30 cellular contexts compared by ENCODE assay signal in the genomic region with DNA sequence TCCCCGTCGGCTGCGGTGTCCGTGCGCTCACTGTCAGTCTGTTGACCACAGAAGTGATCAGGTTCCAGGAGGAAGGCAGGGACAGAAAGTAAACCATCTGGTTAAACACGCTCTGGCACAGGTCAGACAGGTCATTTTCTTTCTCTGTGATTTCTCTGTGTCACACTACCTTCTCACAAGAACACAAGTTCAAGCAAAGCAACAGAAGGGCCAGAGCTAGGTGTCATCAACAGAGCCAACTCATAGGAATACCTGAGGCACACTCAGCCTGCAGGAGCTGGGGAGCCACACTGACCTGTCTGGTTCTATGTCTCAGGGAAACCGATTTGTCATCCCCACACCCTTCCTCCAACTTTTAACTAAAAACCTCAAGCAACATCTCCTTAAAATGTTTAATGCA.
"Had no signal": no experiment of that assay in that cellular context is flagged by ENCODE, and none has a peak within 500 bp of the region (broad histone marks: within the 10 kb centered on the region; RNA-seq: fewer than 3 reads in every experiment).

No MANE protein-coding gene starts in this region.

- H3K27me3 ChIP-seq: esophagus muscularis mucosa, left lung, right lobe of liver, upper lobe of left lung, vagina had no signal

- DNase-seq: activated CD4-positive, alpha-beta memory T cell treated with anti-CD3 and anti-CD28 coated beads, Interleukin-2, amount 10 ng/mL, durations not matched to agents 7 days and 5 days; activated CD4-positive, alpha-beta T cell treated with anti-CD3 and anti-CD28 coated beads for 48 hours; activated CD8-positive, alpha-beta memory T cell treated with anti-CD3 and anti-CD28 coated beads, Interleukin-2, amount 50 U/mL, for 48 hours; activated gamma-delta T cell treated with Interleukin-2 at 50 U/mL for 16 hours; activated naive CD4-positive, alpha-beta T cell treated with anti-CD3 and anti-CD28 coated beads, Interleukin-2, amount 50 U/mL, for 16 hours; activated T-cell treated with anti-CD3 and anti-CD28 coated beads, Interleukin-2, amount 50 U/mL, for 24 hours; amniotic stem cell; dermis blood vessel endothelial cell; effector CD8-positive, alpha-beta T cell; foreskin melanocyte; heart right ventricle; left lung; mesendoderm; mucosa of descending colon; right lobe of liver; stimulated activated CD4-positive, alpha-beta T cell treated with anti-CD3 and anti-CD28 coated beads, Interleukin-12 subunit alpha, Interleukin-12 subunit beta, amount 100 ng/mL, for 4 hours; stimulated activated CD4-positive, alpha-beta T cell treated with anti-CD3 and anti-CD28 coated beads, Interleukin-4, amount 100 ng/mL, for 24 hours; SW 1271; T-helper 9 cell; WERI-Rb-1 had no signal

- H3K27ac Mint-ChIP-seq: activated CD4-positive, alpha-beta memory T cell treated with anti-CD3 and anti-CD28 coated beads, Interleukin-2, amount 10 ng/mL, durations not matched to agents 7 days and 5 days; activated T-cell treated with anti-CD3 and anti-CD28 coated beads, Interleukin-2, amount 50 U/mL, for 24 hours; natural killer cell treated with Interleukin-12 subunit alpha and Interleukin-12 subunit beta and Interleukin-15 and Interleukin-18, amount 100 ng/mL, for 72 hours; stimulated activated effector memory CD8-positive, alpha-beta T cell treated with anti-CD3 and anti-CD28 coated beads, Interleukin-12 subunit alpha, Interleukin-12 subunit beta, amount 100 ng/mL, for 72 hours; stimulated activated naive CD8-positive, alpha-beta T cell treated with anti-CD3 and anti-CD28 coated beads, Interleukin-15, Interleukin-2, amounts not matched to agents 100 ng/mL and 50 ng/mL, for 24 hours; T-helper 1 cell treated with Interleukin-12 subunit alpha and Interleukin-12 subunit beta and Interleukin-4 antibody, amounts not matched to agents 30 μg/mL and 1 μg/mL, for 36 hours had no signal

- H3K4me1 ChIP-seq: esophagus muscularis mucosa, heart right ventricle, left lung, right lobe of liver, upper lobe of left lung, vagina had no signal

- H3K27ac ChIP-seq: esophagus muscularis mucosa, heart right ventricle, left lung, right lobe of liver, thoracic aorta, upper lobe of left lung, vagina, WERI-Rb-1 had no signal

- H3K4me3 Mint-ChIP-seq: activated CD4-positive, alpha-beta memory T cell treated with anti-CD3 and anti-CD28 coated beads, Interleukin-2, amount 10 ng/mL, durations not matched to agents 7 days and 5 days; activated T-cell treated with anti-CD3 and anti-CD28 coated beads, Interleukin-2, amount 50 U/mL, for 24 hours; natural killer cell treated with Interleukin-12 subunit alpha and Interleukin-12 subunit beta and Interleukin-15 and Interleukin-18, amount 100 ng/mL, for 72 hours; stimulated activated effector memory CD8-positive, alpha-beta T cell treated with anti-CD3 and anti-CD28 coated beads, Interleukin-12 subunit alpha, Interleukin-12 subunit beta, amount 100 ng/mL, for 72 hours; stimulated activated naive CD8-positive, alpha-beta T cell treated with anti-CD3 and anti-CD28 coated beads, Interleukin-15, Interleukin-2, amounts not matched to agents 100 ng/mL and 50 ng/mL, for 24 hours; T-helper 1 cell treated with Interleukin-12 subunit alpha and Interleukin-12 subunit beta and Interleukin-4 antibody, amounts not matched to agents 30 μg/mL and 1 μg/mL, for 36 hours had no signal

- H3K9me3 Mint-ChIP-seq: activated CD4-positive, alpha-beta memory T cell treated with anti-CD3 and anti-CD28 coated beads, Interleukin-2, amount 10 ng/mL, durations not matched to agents 7 days and 5 days; activated T-cell treated with anti-CD3 and anti-CD28 coated beads, Interleukin-2, amount 50 U/mL, for 24 hours; natural killer cell treated with Interleukin-12 subunit alpha and Interleukin-12 subunit beta and Interleukin-15 and Interleukin-18, amount 100 ng/mL, for 72 hours; stimulated activated effector memory CD8-positive, alpha-beta T cell treated with anti-CD3 and anti-CD28 coated beads, Interleukin-12 subunit alpha, Interleukin-12 subunit beta, amount 100 ng/mL, for 72 hours; stimulated activated naive CD8-positive, alpha-beta T cell treated with anti-CD3 and anti-CD28 coated beads, Interleukin-15, Interleukin-2, amounts not matched to agents 100 ng/mL and 50 ng/mL, for 24 hours; T-helper 1 cell treated with Interleukin-12 subunit alpha and Interleukin-12 subunit beta and Interleukin-4 antibody, amounts not matched to agents 30 μg/mL and 1 μg/mL, for 36 hours had no signal

- H3K36me3 Mint-ChIP-seq: natural killer cell treated with Interleukin-12 subunit alpha and Interleukin-12 subunit beta and Interleukin-15 and Interleukin-18, amount 100 ng/mL, for 72 hours; stimulated activated effector memory CD8-positive, alpha-beta T cell treated with anti-CD3 and anti-CD28 coated beads, Interleukin-12 subunit alpha, Interleukin-12 subunit beta, amount 100 ng/mL, for 72 hours had no signal

- H3K36me3 ChIP-seq: right lobe of liver, thoracic aorta, vagina had no signal

- H3K4me1 Mint-ChIP-seq: activated CD4-positive, alpha-beta memory T cell treated with anti-CD3 and anti-CD28 coated beads, Interleukin-2, amount 10 ng/mL, durations not matched to agents 7 days and 5 days; stimulated activated effector memory CD8-positive, alpha-beta T cell treated with anti-CD3 and anti-CD28 coated beads, Interleukin-12 subunit alpha, Interleukin-12 subunit beta, amount 100 ng/mL, for 72 hours had no signal

- H3K9me3 ChIP-seq: esophagus muscularis mucosa, heart right ventricle, left lung, mucosa of descending colon, right lobe of liver, thoracic aorta, upper lobe of left lung, vagina had no signal

- H3K4me3 ChIP-seq: esophagus muscularis mucosa, heart right ventricle, left lung, lung, mucosa of descending colon, right lobe of liver, thoracic aorta, upper lobe of left lung, vagina had no signal

- ATAC-seq: activated CD4-positive, CD25-positive, alpha-beta regulatory T cell treated with anti-CD3 and anti-CD28 coated beads, Interleukin-2, amount 50 U/mL, for 24 hours; heart right ventricle; left lung; mucosa of descending colon; natural killer cell treated with Interleukin-12 subunit alpha and Interleukin-12 subunit beta and Interleukin-15 and Interleukin-18, amount 100 ng/mL, for 72 hours; right lobe of liver; stimulated activated effector memory CD8-positive, alpha-beta T cell treated with anti-CD3 and anti-CD28 coated beads, Interleukin-12 subunit alpha, Interleukin-12 subunit beta, amount 100 ng/mL, for 72 hours had no signal
